Comparison of ENCODE assay signal across 8 cellular contexts in the genomic region with DNA sequence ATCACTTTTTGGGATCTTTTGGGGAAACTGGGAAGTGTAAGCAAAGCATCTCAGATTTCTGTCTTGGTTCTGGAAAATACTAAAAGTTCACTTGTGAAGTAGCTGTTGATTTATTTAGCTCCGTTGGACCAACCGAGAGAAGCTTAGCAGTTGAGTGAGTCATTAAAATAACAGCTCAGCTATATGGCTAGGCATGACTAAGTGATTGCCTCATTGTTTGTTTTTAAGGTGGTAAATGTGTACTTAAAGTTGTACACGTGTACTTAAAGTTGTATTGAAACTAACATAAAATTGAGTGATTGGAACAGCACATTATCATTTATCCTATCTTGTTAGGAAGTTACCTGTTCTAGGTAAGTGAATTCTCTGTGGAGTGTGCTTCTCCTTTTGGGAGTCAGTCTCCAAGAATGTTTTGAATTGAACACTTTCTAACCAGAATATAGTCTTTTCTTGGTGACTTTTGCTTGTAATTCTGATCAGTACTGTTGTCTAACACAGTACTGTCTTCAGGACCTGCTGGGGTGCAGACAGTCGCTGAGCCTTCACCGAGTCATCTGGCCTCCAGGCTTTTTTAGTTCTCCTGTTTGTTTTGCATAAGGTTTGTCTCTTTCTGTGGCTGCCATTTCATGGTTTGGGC. TPM values are rescaled to one million over a fixed set of nuclear protein-coding genes. Genes with fewer than 3 reads are reported as not detected.
DNase-seq lines count a peak whose midpoint lies in the region; ATAC-seq and TF ChIP-seq lines count a peak whose summit lies in the region.

No MANE protein-coding gene starts in this region.

- peaks cover 18% of the 10 kb centered on the region for H3K36me3 Mint-ChIP-seq in endodermal cell (ENCODE audit: low read depth)

- no peaks in the 10 kb centered on the region for H3K9me3 ChIP-seq in endodermal cell (ENCODE audit: control insufficient read depth, low read length)
- no peaks in the 10 kb centered on the region for H3K9me3 ChIP-seq in osteoblast (ENCODE audit: low read depth, low read length)

- peaks cover 32% of the 10 kb centered on the region for H3K36me3 ChIP-seq in endodermal cell (ENCODE audit: control insufficient read depth, insufficient read depth, low read length)
- H3K36me3 ChIP-seq in osteoblast (ENCODE audit: insufficient read depth, low read length), result peaks cover 45% of the 10 kb centered on the region

- no peaks in the 10 kb centered on the region for H3K9me3 Mint-ChIP-seq in endodermal cell

- H3K27me3 ChIP-seq in endodermal cell (ENCODE audit: control insufficient read depth, insufficient read depth, low read length, poor library complexity, severe bottlenecking), result no peaks in the 10 kb centered on the region
- no peaks in the 10 kb centered on the region for H3K27me3 ChIP-seq in osteoblast (ENCODE audit: insufficient read depth, low read length)

- peaks cover 39% of the 10 kb centered on the region for H4K20me1 ChIP-seq in osteoblast (ENCODE audit: insufficient read depth, low read length)

- peak overlapping the region; percentile 79 for H3K4me2 ChIP-seq in osteoblast (ENCODE audit: insufficient read depth, low read length)

- peak overlapping the region; percentile 71 for H3K27ac Mint-ChIP-seq in endodermal cell

- H3K4me1 ChIP-seq in endodermal cell (ENCODE audit: control insufficient read depth, insufficient read depth, low read length) (no peaks in the 10 kb centered on the region), osteoblast (ENCODE audit: insufficient read depth, low read length) (peaks cover 40% of the 10 kb centered on the region)

- H3K4me3 ChIP-seq in endodermal cell (ENCODE audit: low read length), result peak overlapping the region; percentile 81
- H3K4me3 ChIP-seq in osteoblast (ENCODE audit: insufficient read depth, low read length), result peak overlapping the region; percentile 31

- no peaks in the 10 kb centered on the region for H3K27me3 Mint-ChIP-seq in endodermal cell (ENCODE audit: insufficient read depth)

- WGBS in endodermal cell (ENCODE audit: insufficient coverage in 1 of 2, insufficient read length in 1 of 2), 2 experiments, result 44 to 48% methylated on average over 4 to 5 of the region's 5 CpGs

- no peak overlapping the region for H2AFZ ChIP-seq in osteoblast (ENCODE audit: low read length)

- peaks cover 50% of the 10 kb centered on the region for H3K4me1 Mint-ChIP-seq in endodermal cell

- ATAC-seq in HG03280 (IDR thresholded peaks at IDR 0.05; ENCODE audit: unreplicated experiment) (peak; percentile 24), HG03571 (IDR thresholded peaks at IDR 0.05; ENCODE audit: unreplicated experiment) (no peak), HG03521 (IDR thresholded peaks at IDR 0.05; ENCODE audit: unreplicated experiment) (no peak)

- peak overlapping the region; percentile 0 for H3K9ac ChIP-seq in endodermal cell (ENCODE audit: extremely low read depth, low read length, poor library complexity, severe bottlenecking)

- H3K27ac ChIP-seq in endodermal cell (ENCODE audit: low read depth, low read length) (no peak overlapping the region), osteoblast (ENCODE audit: low read depth, low read length) (peak overlapping the region; percentile 73)

- DNase-seq in NCI-H2029 (lab: John Stamatoyannopoulos, UW) (peak; percentile 17), NCI-H2029 treated with DMSO at 0.1 percent for 48 hours (lab: John Stamatoyannopoulos, UW) (no peak), SIG-M5 (lab: John Stamatoyannopoulos, UW) (peak; percentile 56), endodermal cell (no peak), osteoblast (ENCODE audit: insufficient read length, low spot score, missing footprints) (peak; percentile 96)

- no peak for TF ChIP-seq CTCF in endodermal cell (conservative IDR thresholded peaks at IDR 0.05)
- no peak for TF ChIP-seq CTCF in osteoblast (IDR thresholded peaks at IDR 0.05; ENCODE audit: extremely low read depth, low read depth, low read length)

- H3K79me2 ChIP-seq in osteoblast (ENCODE audit: insufficient read depth, low read length), result peaks cover 84% of the 10 kb centered on the region

- H3K4me3 Mint-ChIP-seq in endodermal cell, result peak overlapping the region; percentile 27

RNA-seq across cellular contexts. Expression of a gene that starts 2.9 kb away (rescaled TPM):
- total RNA-seq in endodermal cell (10 to 100 TPM; 35.8 to 44.7 TPM), osteoblast (12.1 and 14.8 TPM in 2 replicates)
- polyA plus RNA-seq in endodermal cell (2013, experiment 1 of 2), result 23.4 TPM
- polyA plus RNA-seq in endodermal cell (2013, experiment 2 of 2), result 23.9 TPM

RNA-seq across cellular contexts. Expression of a gene that starts 40.1 kb away (rescaled TPM):
- 1 to 10 TPM; 1.6 to 2.9 TPM for total RNA-seq in endodermal cell
- polyA plus RNA-seq in endodermal cell (2013, experiment 1 of 2), result 2.7 TPM
- polyA plus RNA-seq in endodermal cell (2013, experiment 2 of 2), result 3.2 TPM
- total RNA-seq in osteoblast, result 3.8 and 5.1 TPM in 2 replicates

Comparison
In these comparisons a context has a peak if more than half of its experiments do, and no peak if none do; other contexts are left out.
1. DNase-seq: peak in NCI-H2029 (single experiment), SIG-M5 (single experiment) and osteoblast (single experiment); none in NCI-H2029 treated with DMSO at 0.1 percent for 48 hours (single experiment) and endodermal cell (single experiment).